Comparison of ENCODE assay signal across 8 cellular contexts in the genomic region with DNA sequence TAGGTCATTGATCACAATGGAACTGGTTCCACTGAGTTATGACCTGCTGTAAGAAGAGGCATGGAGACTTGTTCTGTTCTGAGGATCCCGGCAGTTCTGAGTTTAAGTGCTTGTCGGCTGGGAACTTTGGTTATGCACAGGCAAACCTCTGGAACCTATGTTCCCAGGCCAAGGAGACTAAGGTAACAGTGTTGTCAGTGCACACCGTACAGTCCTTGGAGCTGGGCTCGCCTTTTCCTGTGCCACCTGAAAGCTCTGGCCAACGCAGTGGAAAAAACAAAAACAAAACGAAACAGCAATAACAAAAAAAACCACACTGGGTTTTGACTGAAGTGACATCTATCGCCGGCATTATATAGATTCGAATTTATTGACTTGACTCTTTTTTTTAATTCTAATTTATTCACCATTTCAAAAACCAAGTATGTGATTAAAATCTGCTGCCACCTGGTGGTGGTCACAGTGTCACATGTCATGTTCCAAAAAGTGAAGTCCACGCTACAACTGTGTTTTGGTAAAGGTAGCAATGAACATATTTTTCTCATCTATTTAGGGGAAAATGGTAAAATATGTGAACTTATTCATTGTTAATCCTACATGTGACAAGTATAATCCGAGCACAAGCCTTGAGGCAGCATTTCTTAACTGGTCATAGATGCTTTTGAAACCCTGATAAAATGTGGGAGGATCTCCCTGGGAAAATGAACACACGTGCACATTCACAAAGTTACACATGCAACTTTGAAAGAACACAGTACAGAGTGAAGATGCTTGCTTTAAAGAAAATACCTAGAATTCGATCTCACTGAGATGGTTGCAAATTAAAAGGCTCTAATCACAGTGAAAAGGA.
DNase-seq lines count a peak whose midpoint lies in the region; ATAC-seq and TF ChIP-seq lines count a peak whose summit lies in the region.

No MANE protein-coding gene starts in this region.

- ATAC-seq in foreskin keratinocyte (no peak), GM21786 (IDR thresholded peaks at IDR 0.05; ENCODE audit: unreplicated experiment) (no peak)

- peaks cover 2% of the 10 kb centered on the region for H3K27me3 Mint-ChIP-seq in activated CD4-positive, alpha-beta T cell treated with anti-CD3 and anti-CD28 coated beads, Interleukin-2, amount 10 ng/mL, durations not matched to agents 24 days and 14 days

- DNase-seq in DMS 273 (lab: John Stamatoyannopoulos, UW; ENCODE audit: unreplicated experiment) (peak; percentile 58), DMS 273 treated with DMSO at 0.1 percent for 48 hours (lab: John Stamatoyannopoulos, UW) (no peak), KBM-7 (peak; percentile 30), foreskin keratinocyte (peak in 1 of 2 donors; percentile 3), smooth muscle cell (lab: John Stamatoyannopoulos, UW; ENCODE audit: unreplicated experiment) (no peak), amniotic stem cell (lab: John Stamatoyannopoulos, UW) (no peak)
- DNase-seq in activated CD4-positive, alpha-beta T cell treated with anti-CD3 and anti-CD28 coated beads, Interleukin-2, amount 10 ng/mL, durations not matched to agents 24 days and 14 days: peak; percentile 70

- no peak overlapping the region for H3K27ac Mint-ChIP-seq in activated CD4-positive, alpha-beta T cell treated with anti-CD3 and anti-CD28 coated beads, Interleukin-2, amount 10 ng/mL, durations not matched to agents 24 days and 14 days

- no peaks in the 10 kb centered on the region for H3K9me3 ChIP-seq in smooth muscle cell (replicated peaks; ENCODE audit: low read depth)

- H3K4me2 ChIP-seq in smooth muscle cell: no peak overlapping the region

- in situ Hi-C loops in KBM-7 (cut with MboI; ENCODE audit: low pct_unique_long_range_greater_than_20kb, low sequenced_read_pairs): no loop called here

- no peaks in the 10 kb centered on the region for H3K36me3 ChIP-seq in smooth muscle cell (ENCODE audit: low read depth)

- H3K4me3 Mint-ChIP-seq in activated CD4-positive, alpha-beta T cell treated with anti-CD3 and anti-CD28 coated beads, Interleukin-2, amount 10 ng/mL, durations not matched to agents 24 days and 14 days: no peak overlapping the region

- H3K4me1 Mint-ChIP-seq in activated CD4-positive, alpha-beta T cell treated with anti-CD3 and anti-CD28 coated beads, Interleukin-2, amount 10 ng/mL, durations not matched to agents 24 days and 14 days: no peaks in the 10 kb centered on the region

- no peaks in the 10 kb centered on the region for H3F3A ChIP-seq in smooth muscle cell (ENCODE audit: low read depth)

- no peak overlapping the region for H3K4me3 ChIP-seq in smooth muscle cell

- no peak overlapping the region for H3K9ac ChIP-seq in smooth muscle cell (ENCODE audit: low read depth)

- H2AFZ ChIP-seq in smooth muscle cell (ENCODE audit: low read depth): no peak overlapping the region

- H4K20me1 ChIP-seq in smooth muscle cell (ENCODE audit: low read depth): no peaks in the 10 kb centered on the region

- no peaks in the 10 kb centered on the region for H3K79me2 ChIP-seq in smooth muscle cell (ENCODE audit: low read depth)

- no peaks in the 10 kb centered on the region for H3K4me1 ChIP-seq in foreskin keratinocyte
- no peaks in the 10 kb centered on the region for H3K4me1 ChIP-seq in smooth muscle cell (ENCODE audit: low read depth)

- H3K9me3 Mint-ChIP-seq in activated CD4-positive, alpha-beta T cell treated with anti-CD3 and anti-CD28 coated beads, Interleukin-2, amount 10 ng/mL, durations not matched to agents 24 days and 14 days: peaks cover 6% of the 10 kb centered on the region

- TF ChIP-seq CTCF in foreskin keratinocyte (conservative IDR thresholded peaks at IDR 0.05) (peak; percentile 62), smooth muscle cell (IDR thresholded peaks at IDR 0.05; ENCODE audit: borderline replicate concordance, insufficient read depth, poor library complexity, severe bottlenecking) (peak; percentile 84)

- H3K27ac ChIP-seq in foreskin keratinocyte (no peak overlapping the region), smooth muscle cell (ENCODE audit: low read depth) (no peak overlapping the region)

- intact Hi-C loops in activated CD4-positive, alpha-beta T cell treated with anti-CD3 and anti-CD28 coated beads, Interleukin-2, amount 10 ng/mL, durations not matched to agents 24 days and 14 days (cut with micrococcal nuclease): loop anchor here (5.0 kb wide), 1 partner anchor 335 kb away; no protein-coding TSS in a partner anchor

- no peaks in the 10 kb centered on the region for H3K27me3 ChIP-seq in foreskin keratinocyte
- no peaks in the 10 kb centered on the region for H3K27me3 ChIP-seq in smooth muscle cell (ENCODE audit: low read depth)

- no peaks in the 10 kb centered on the region for H3K36me3 Mint-ChIP-seq in activated CD4-positive, alpha-beta T cell treated with anti-CD3 and anti-CD28 coated beads, Interleukin-2, amount 10 ng/mL, durations not matched to agents 24 days and 14 days (ENCODE audit: low read depth)

- 66% methylated on average over 13 of the region's 13 CpGs for WGBS in smooth muscle cell (ENCODE audit: low lambda C conversion rate)

Comparison
In these comparisons a context has a peak if more than half of its experiments do, and no peak if none do; other contexts are left out.
1. DNase-seq: peak in DMS 273 (single experiment), KBM-7 (single experiment) and activated CD4-positive, alpha-beta T cell treated with anti-CD3 and anti-CD28 coated beads, Interleukin-2, amount 10 ng/mL, durations not matched to agents 24 days and 14 days (single experiment); none in DMS 273 treated with DMSO at 0.1 percent for 48 hours (single experiment), smooth muscle cell (single experiment) and amniotic stem cell (single experiment).